In genomic region chr17:58332720-58333395, GRCh38 we compare ENCODE assay signal across 8 cellular contexts. TPM values are rescaled to one million over a fixed set of nuclear protein-coding genes. Genes with fewer than 3 reads are reported as not detected.
DNase-seq lines count a peak whose midpoint lies in the region; ATAC-seq and TF ChIP-seq lines count a peak whose summit lies in the region.

No MANE protein-coding gene starts in this region.

- H3K36me3 ChIP-seq in endodermal cell (ENCODE audit: control insufficient read depth, insufficient read depth, low read length) = no peaks in the 10 kb centered on the region

- H4K8ac ChIP-seq in H9 (replicated peaks; ENCODE audit: insufficient read length, low read depth, low read length) = no peak overlapping the region

- H2BK5ac ChIP-seq in H9 (ENCODE audit: insufficient read length, low read length) = no peak overlapping the region

- H2BK20ac ChIP-seq in H9 (ENCODE audit: low read depth, low read length, poor library complexity, severe bottlenecking) = no peak overlapping the region

- H2BK120ac ChIP-seq in H9 (ENCODE audit: low read depth, low read length, poor library complexity, severe bottlenecking) = no peak overlapping the region

- ATAC-seq in GM21526 (IDR thresholded peaks at IDR 0.05; ENCODE audit: low FRiP score, unreplicated experiment) (no peak), HG02588 (IDR thresholded peaks at IDR 0.05; ENCODE audit: unreplicated experiment) (no peak)

- H3K27me3 Mint-ChIP-seq in H9 (ENCODE audit: low read depth) (peaks cover 9% of the 10 kb centered on the region), endodermal cell (ENCODE audit: insufficient read depth) (peaks cover 8% of the 10 kb centered on the region)

- WGBS in H9 (ENCODE audit: extremely low coverage, insufficient read length, low lambda C conversion rate) = no CpG with 5 or more reads among the region's 18 CpGs
- WGBS in endodermal cell (ENCODE audit: insufficient coverage in 1 of 2, insufficient read length in 1 of 2), 2 experiments = 90 to 92% methylated on average over 5 to 15 of the region's 18 CpGs

- H3K27ac ChIP-seq in H9 (ENCODE audit: insufficient read length, low read depth, low read length) = no peak overlapping the region
- H3K27ac ChIP-seq in endodermal cell (ENCODE audit: low read depth, low read length) = no peak overlapping the region

- H3K23ac ChIP-seq in H9 (ENCODE audit: insufficient read length, low read depth, low read length) = no peak overlapping the region

- no peak overlapping the region for H3K4ac ChIP-seq in H9 (ENCODE audit: low read depth, low read length)

- no peak overlapping the region for H4K5ac ChIP-seq in H9 (ENCODE audit: insufficient read length, low read depth, low read length)

- no peak overlapping the region for H2AFZ ChIP-seq in H9 (ENCODE audit: low read length)

- no peak overlapping the region for H3T11ph ChIP-seq in H9 (ENCODE audit: low read length)

- H2AK5ac ChIP-seq in H9 (ENCODE audit: insufficient read length, low read length) = no peak overlapping the region

- no peak overlapping the region for H4K91ac ChIP-seq in H9 (ENCODE audit: insufficient read length, low read depth, low read length)

- no peak overlapping the region for H3K4me3 ChIP-seq in endodermal cell (ENCODE audit: low read length)

- no peak overlapping the region for H3K4me2 ChIP-seq in H9 (ENCODE audit: insufficient read depth, insufficient read length, low read length)

- H3K4me1 Mint-ChIP-seq in H9 (peaks cover 46 to 58% of the 10 kb centered on the region in 2 experiments), endodermal cell (peaks cover 18% of the 10 kb centered on the region)

- H3K4me1 ChIP-seq in H9 (ENCODE audit: insufficient read depth, low read length) = peaks cover 11% of the 10 kb centered on the region; the same call in 1 of the 2 replicates
- H3K4me1 ChIP-seq in endodermal cell (ENCODE audit: control insufficient read depth, insufficient read depth, low read length) = peaks cover 2% of the 10 kb centered on the region

- TF ChIP-seq CTCF in H9 (conservative IDR thresholded peaks at IDR 0.05) (no peak), endodermal cell (conservative IDR thresholded peaks at IDR 0.05) (no peak)

- no peaks in the 10 kb centered on the region for H3K79me2 ChIP-seq in H9 (ENCODE audit: insufficient read depth, low read length)

- H3K4me3 Mint-ChIP-seq in H9 = no peak overlapping the region
- H3K4me3 Mint-ChIP-seq in endodermal cell = no peak overlapping the region

- no peaks in the 10 kb centered on the region for H3K9me3 ChIP-seq in H9 (ENCODE audit: control insufficient read depth, low read depth, low read length)
- H3K9me3 ChIP-seq in endodermal cell (ENCODE audit: control insufficient read depth, low read length) = no peaks in the 10 kb centered on the region

- H3K27me3 ChIP-seq in H9 (ENCODE audit: insufficient read depth, low read length) (no peaks in the 10 kb centered on the region), endodermal cell (ENCODE audit: control insufficient read depth, insufficient read depth, low read length, poor library complexity, severe bottlenecking) (no peaks in the 10 kb centered on the region)

- DNase-seq in H9 (peak; percentile 30), UCSD-AML1 (lab: John Stamatoyannopoulos, UW; ENCODE audit: unreplicated experiment) (peak; percentile 81), endodermal cell (peak; percentile 48), NCI-H1694 (lab: John Stamatoyannopoulos, UW) (no peak), AG20443 (ENCODE audit: low spot score) (no peak)
- DNase-seq in stimulated activated CD4-positive, alpha-beta T cell treated with anti-CD3 and anti-CD28 coated beads, TNF-alpha, amount 100 ng/mL, for 24 hours (ENCODE audit: low read depth in 3 of 3) = peak in 2 of 3 experiments; percentile 51 to 88

- H3K36me3 Mint-ChIP-seq in H9 (ENCODE audit: insufficient read depth in 1 of 3, low read depth in 3 of 3) = no peaks in the 10 kb centered on the region
- no peaks in the 10 kb centered on the region for H3K36me3 Mint-ChIP-seq in endodermal cell (ENCODE audit: low read depth)

- H3K9ac ChIP-seq in H9 (ENCODE audit: extremely low read depth, insufficient read length, low read length) (no peak overlapping the region), endodermal cell (ENCODE audit: extremely low read depth, low read length, poor library complexity, severe bottlenecking) (no peak overlapping the region)

- no peak overlapping the region for H3K18ac ChIP-seq in H9 (ENCODE audit: insufficient read length, low read depth, low read length)

- H3K14ac ChIP-seq in H9 (ENCODE audit: insufficient read depth, low read length) = no peak overlapping the region

- H4K20me1 ChIP-seq in H9 (ENCODE audit: control insufficient read depth, insufficient read depth, insufficient read length) = no peaks in the 10 kb centered on the region

- H2BK15ac ChIP-seq in H9 (ENCODE audit: low read depth, low read length) = no peak overlapping the region

- H3K56ac ChIP-seq in H9 (ENCODE audit: insufficient read length, low read depth, low read length) = no peak overlapping the region

- H3K79me1 ChIP-seq in H9 (ENCODE audit: insufficient read depth, low read depth, low read length, poor library complexity, severe bottlenecking) = no peaks in the 10 kb centered on the region

- H2BK12ac ChIP-seq in H9 (ENCODE audit: insufficient read length, low read depth, low read length) = no peak overlapping the region

- H3K23me2 ChIP-seq in H9 (ENCODE audit: insufficient read length, low read depth, low read length, poor library complexity, severe bottlenecking) = no peaks in the 10 kb centered on the region

- H3K27ac Mint-ChIP-seq in H9 (0 out of 7 replicates have a peak overlapping the region, but pooled peaks of 1 of the 3 experiments have one; percentile 48), endodermal cell (no peak overlapping the region)

- H3K9me3 Mint-ChIP-seq in H9 (no peaks in the 10 kb centered on the region), endodermal cell (no peaks in the 10 kb centered on the region)

RNA-seq across cellular contexts. Expression of gene TSPOAP1, which starts 4.3 kb away (rescaled TPM):
- total RNA-seq in H9 (2021) = 17.3 and 19.0 TPM in 2 replicates
- 10 to 100 TPM; 31.3 to 36.8 TPM for total RNA-seq in endodermal cell
- polyA plus RNA-seq in endodermal cell (2013, experiment 1 of 2) = 24.0 TPM
- polyA plus RNA-seq in endodermal cell (2013, experiment 2 of 2) = 22.4 TPM

RNA-seq across cellular contexts. Expression of gene SUPT4H1, which starts 19.1 kb away (rescaled TPM):
- total RNA-seq in H9 (2021) = 107 and 109 TPM in 2 replicates
- 10 to 100 TPM; 97.2 to 98.8 TPM for total RNA-seq in endodermal cell
- polyA plus RNA-seq in endodermal cell (2013, experiment 1 of 2) = 87.0 TPM
- polyA plus RNA-seq in endodermal cell (2013, experiment 2 of 2) = 73.6 TPM

RNA-seq across cellular contexts. Expression of gene MPO, which starts 52.1 kb away (rescaled TPM):
- total RNA-seq in H9 (2021) (not detected in 2 replicates), endodermal cell (not detected)
- polyA plus RNA-seq in endodermal cell (2013, experiment 1 of 2) = not detected
- not detected for polyA plus RNA-seq in endodermal cell (2013, experiment 2 of 2)

Comparison
In these comparisons a context has a peak if more than half of its experiments do, and no peak if none do; other contexts are left out.
1. DNase-seq: peak in H9 (single experiment), UCSD-AML1 (single experiment), endodermal cell (single experiment) and stimulated activated CD4-positive, alpha-beta T cell treated with anti-CD3 and anti-CD28 coated beads, TNF-alpha, amount 100 ng/mL, for 24 hours (2 of 3); none in NCI-H1694 (single experiment) and AG20443 (single experiment).